In the genomic region with DNA sequence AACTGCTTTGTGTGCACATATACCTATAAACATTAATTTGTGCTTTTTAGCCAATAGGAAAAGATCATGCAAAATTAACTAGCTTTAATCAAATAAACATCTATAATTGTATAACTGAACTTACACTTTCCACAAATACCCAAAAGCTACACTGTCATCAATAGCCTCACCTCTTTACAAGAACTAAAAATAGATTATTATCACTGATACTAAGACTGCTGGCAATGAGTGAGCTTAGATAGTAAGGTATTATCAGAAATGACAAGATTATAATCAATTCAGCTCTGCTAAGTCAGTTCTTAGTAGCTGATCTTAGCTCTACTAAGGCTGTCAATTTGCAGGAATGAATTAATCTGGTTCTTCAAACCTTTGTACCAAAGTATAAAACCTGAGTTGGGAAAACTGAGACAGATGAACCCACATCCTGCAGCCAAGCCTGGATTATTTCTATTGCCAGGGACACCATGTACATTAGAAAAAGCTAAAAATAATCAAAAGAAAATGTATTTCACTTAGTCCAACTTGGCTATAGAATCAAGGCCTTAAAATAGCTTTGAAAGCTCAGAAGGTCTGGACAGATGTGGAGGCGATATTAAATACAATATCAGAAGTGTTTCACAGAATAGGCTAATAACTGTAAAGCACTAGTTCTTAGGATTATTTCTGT, we compare ENCODE assay signal across 28 cellular contexts.
"Had no signal": no experiment of that assay in that cellular context is flagged by ENCODE, and none has a peak within 500 bp of the region (broad histone marks: within the 10 kb centered on the region; RNA-seq: fewer than 3 reads in every experiment).

No MANE protein-coding gene starts in this region.

- H3K27ac ChIP-seq: left lung, neural progenitor cell, neutrophil, parathyroid adenoma, right atrium auricular region, right lobe of liver, skin epidermis, stomach, suprapubic skin, thoracic aorta, tibial artery, upper lobe of right lung had no signal

- H3K9ac ChIP-seq: neural progenitor cell, parathyroid adenoma had no signal

- H3K9me3 ChIP-seq: left lung, neutrophil, right atrium auricular region, right lobe of liver, stomach, suprapubic skin, thoracic aorta, tibial artery, upper lobe of right lung had no signal

- H2AFZ ChIP-seq: neural progenitor cell, parathyroid adenoma had no signal

- H3K4me1 ChIP-seq: parathyroid adenoma, right lobe of liver had no signal

- ATAC-seq: left colon; left lung; natural killer cell; right lobe of liver; stimulated activated naive B cell treated with anti-CD40 and anti-IgM and Interleukin-4, amounts not matched to agents 10 μg/mL and 1 μg/mL and 100 μg/mL, for 72 hours; stimulated activated naive CD8-positive, alpha-beta T cell treated with anti-CD3 and anti-CD28 coated beads, Interleukin-15, Interleukin-2, amounts not matched to agents 100 U/mL and 50 U/mL, for 24 hours; upper lobe of right lung had no signal

- H3K4me3 ChIP-seq: left lung, lung, neural progenitor cell, right atrium auricular region, right lobe of liver, skin epidermis, stomach, suprapubic skin, thoracic aorta, tibial artery, upper lobe of right lung had no signal

- DNase-seq: hippocampal formation; kidney glomerular epithelial cell; left colon; left lung; mesendoderm; naive B cell; natural killer cell; nephron progenitor cell; occipital lobe; right lobe of liver; stimulated activated CD4-positive, alpha-beta T cell treated with anti-CD3 and anti-CD28 coated beads, Interleukin-12 subunit alpha, Interleukin-12 subunit beta, amount 100 ng/mL, for 4 hours; stimulated activated CD4-positive, alpha-beta T cell treated with anti-CD3 and anti-CD28 coated beads, Interleukin-15, amount 100 ng/mL, for 24 hours; stimulated activated CD4-positive, alpha-beta T cell treated with anti-CD3 and anti-CD28 coated beads, Interleukin-2, amount 100 ng/mL, for 24 hours; stimulated activated CD4-positive, alpha-beta T cell treated with anti-CD3 and anti-CD28 coated beads, Interleukin-4, amount 100 ng/mL, for 1 hour; stimulated activated naive B cell treated with anti-CD40 and anti-IgM and Interleukin-4, amounts not matched to agents 10 μg/mL and 1 μg/mL and 100 μg/mL, for 72 hours; stimulated activated naive CD8-positive, alpha-beta T cell treated with anti-CD3 and anti-CD28 coated beads, Interleukin-15, Interleukin-2, amounts not matched to agents 100 U/mL and 50 U/mL, for 24 hours; stomach; tibial artery; trophoblast cell; upper lobe of right lung had no signal

- H3K27me3 ChIP-seq: left lung, neural progenitor cell, neutrophil, right atrium auricular region, right lobe of liver, stomach, suprapubic skin, tibial artery, upper lobe of right lung had no signal
